19 cellular contexts compared by ENCODE assay signal in genomic region chr19:50509366-50509765, GRCh38. TPM values are rescaled to one million over a fixed set of nuclear protein-coding genes. Genes with fewer than 3 reads are reported as not detected.
A peak's percentile ranks its signal among the peaks of the same experiment; 100 is the strongest.
DNase-seq lines count a peak whose midpoint lies in the region; ATAC-seq and TF ChIP-seq lines count a peak whose summit lies in the region.
"Had no signal": no experiment of that assay in that cellular context is flagged by ENCODE, and none has a peak within 500 bp of the region (broad histone marks: within the 10 kb centered on the region; RNA-seq: fewer than 3 reads in every experiment).

No MANE protein-coding gene starts in this region.

- POLR2A ChIA-PET in GM10248 (lab: Yijun Ruan, JAX), result no interaction called here

- H3K27me3 ChIP-seq in SJCRH30 (no peaks in the 10 kb centered on the region), trophoblast cell (ENCODE audit: insufficient read depth, low read length) (no peaks in the 10 kb centered on the region)
- H3K27me3 ChIP-seq: ascending aorta, suprapubic skin had no signal

- peaks cover 5% of the 10 kb centered on the region for H3K79me2 ChIP-seq in trophoblast cell (ENCODE audit: control insufficient read depth, insufficient read depth, low read length, poor library complexity)

- no peak overlapping the region for H3K4ac ChIP-seq in trophoblast cell (ENCODE audit: low read depth, low read length)

- H3K27ac Mint-ChIP-seq in glutamatergic neuron (ENCODE audit: unreplicated experiment), result peak overlapping the region; percentile 43

- H3K79me1 ChIP-seq in trophoblast cell (ENCODE audit: low read length), result peaks cover 9% of the 10 kb centered on the region

- DNase-seq in activated T-cell treated with anti-CD3 and anti-CD28 coated beads, Interleukin-2, amount 50 U/mL, for 4 hours, result no peak
- no peak for DNase-seq in activated T-cell treated with anti-CD3 and anti-CD28 coated beads, Interleukin-2, amount 50 U/mL, for 1 hour
- DNase-seq in SJCRH30 (no peak), glutamatergic neuron (no peak), trophoblast cell (no peak), GM10248 (ENCODE audit: extremely low spot score) (no peak)
- DNase-seq: cortex of kidney; Kasumi-1; NCI-H1694; stimulated activated CD4-positive, alpha-beta T cell treated with anti-CD3 and anti-CD28 coated beads, Interleukin-15, amount 100 ng/mL, for 24 hours had no signal

- H2BK12ac ChIP-seq in trophoblast cell (ENCODE audit: low read length), result no peak overlapping the region

- no peaks in the 10 kb centered on the region for H3K9me3 ChIP-seq in SJCRH30 (replicated peaks)
- peaks cover 3% of the 10 kb centered on the region for H3K9me3 ChIP-seq in trophoblast cell (ENCODE audit: insufficient read depth, low read depth, low read length)
- H3K9me3 ChIP-seq: ascending aorta, SK-N-SH, suprapubic skin had no signal

- WGBS in trophoblast cell (ENCODE audit: extremely low coverage, insufficient coverage, insufficient read length), result no CpG with 5 or more reads among the region's 11 CpGs

- H2BK5ac ChIP-seq in trophoblast cell (ENCODE audit: low read depth, low read length, poor library complexity), result no peak overlapping the region

- no peak overlapping the region for H2AFZ ChIP-seq in trophoblast cell (ENCODE audit: insufficient read depth, low read length, poor library complexity)

- H3K4me3 ChIP-seq in SJCRH30, result no peak overlapping the region
- no peak overlapping the region for H3K4me3 ChIP-seq in trophoblast cell (ENCODE audit: low read depth, low read length)

- H3K9ac ChIP-seq in trophoblast cell (ENCODE audit: low read length), result no peak overlapping the region

- H3K4me2 ChIP-seq in trophoblast cell (ENCODE audit: low read length), result no peak overlapping the region

- H3K27me3 Mint-ChIP-seq in activated T-cell treated with anti-CD3 and anti-CD28 coated beads, Interleukin-2, amount 50 U/mL, for 4 hours (ENCODE audit: low read depth), result peaks cover 3% of the 10 kb centered on the region
- H3K27me3 Mint-ChIP-seq in glutamatergic neuron (ENCODE audit: unreplicated experiment), result peaks cover 24% of the 10 kb centered on the region

- H4K91ac ChIP-seq in trophoblast cell (ENCODE audit: low read depth, low read length), result no peak overlapping the region

- ATAC-seq in activated T-cell treated with anti-CD3 and anti-CD28 coated beads, Interleukin-2, amount 50 U/mL, for 4 hours, result no peak
- ATAC-seq in HG03135 (IDR thresholded peaks at IDR 0.05; ENCODE audit: unreplicated experiment) (no peak), GM18909 (IDR thresholded peaks at IDR 0.05; ENCODE audit: poor library complexity, unreplicated experiment) (no peak)
- ATAC-seq: esophagus mucosa had no signal

- no peak for TF ChIP-seq CTCF in glutamatergic neuron (IDR thresholded peaks at IDR 0.05; ENCODE audit: partially characterized antibody, unreplicated experiment)
- no peak for TF ChIP-seq CTCF in GM10248 (IDR thresholded peaks at IDR 0.05; ENCODE audit: control extremely low read depth, extremely low read depth, low read depth, missing control alignments)

- H3K4me1 ChIP-seq in SJCRH30 (peaks cover 22% of the 10 kb centered on the region), trophoblast cell (ENCODE audit: control insufficient read depth in 1 of 2, insufficient read depth in 2 of 2, low read length in 2 of 2) (peaks cover 9 to 11% of the 10 kb centered on the region in 2 experiments)

- CTCF ChIA-PET in GM10248 (lab: Yijun Ruan, JAX), result interaction anchor here (1.2 kb wide), 1 partner anchor 152 kb away, joined by 5 read pairs; no protein-coding TSS in a partner anchor

- H3K4me1 Mint-ChIP-seq in activated T-cell treated with anti-CD3 and anti-CD28 coated beads, Interleukin-2, amount 50 U/mL, for 4 hours (ENCODE audit: low read depth), result peaks cover 8% of the 10 kb centered on the region
- H3K4me1 Mint-ChIP-seq in glutamatergic neuron (ENCODE audit: low read depth, unreplicated experiment), result peaks cover 15% of the 10 kb centered on the region

- H3K36me3 Mint-ChIP-seq in activated T-cell treated with anti-CD3 and anti-CD28 coated beads, Interleukin-2, amount 50 U/mL, for 4 hours (ENCODE audit: insufficient read depth), result peaks cover 3% of the 10 kb centered on the region
- no peaks in the 10 kb centered on the region for H3K36me3 Mint-ChIP-seq in glutamatergic neuron (ENCODE audit: unreplicated experiment)

- H3K18ac ChIP-seq in trophoblast cell (ENCODE audit: low read length), result no peak overlapping the region

- H2AK5ac ChIP-seq in trophoblast cell (ENCODE audit: low read length), result no peak overlapping the region

- peak overlapping the region; percentile 13 for H4K8ac ChIP-seq in trophoblast cell (ENCODE audit: low read depth, low read length)

- H3K36me3 ChIP-seq in SJCRH30 (no peaks in the 10 kb centered on the region), trophoblast cell (ENCODE audit: control insufficient read depth in 1 of 2, insufficient read depth in 2 of 2, low read length in 2 of 2) (peaks cover 5 to 6% of the 10 kb centered on the region in 2 experiments)

- no peak overlapping the region for H4K12ac ChIP-seq in trophoblast cell (ENCODE audit: low read depth, low read length)

- H3K14ac ChIP-seq in trophoblast cell (ENCODE audit: low read length), result no peak overlapping the region

- H3K23ac ChIP-seq in trophoblast cell (ENCODE audit: low read length), result no peak overlapping the region

- H3K27ac ChIP-seq in SJCRH30 (peak overlapping the region; percentile 72; the same call in 1 of the 2 replicates), trophoblast cell (ENCODE audit: low read depth, low read length) (no peak overlapping the region)
- H3K27ac ChIP-seq: ascending aorta, suprapubic skin had no signal

- H3K4me3 Mint-ChIP-seq in activated T-cell treated with anti-CD3 and anti-CD28 coated beads, Interleukin-2, amount 50 U/mL, for 4 hours, result peak overlapping the region; percentile 95
- H3K4me3 Mint-ChIP-seq in glutamatergic neuron (ENCODE audit: unreplicated experiment), result peak overlapping the region; percentile 59

- no peaks in the 10 kb centered on the region for H3K9me3 Mint-ChIP-seq in activated T-cell treated with anti-CD3 and anti-CD28 coated beads, Interleukin-2, amount 50 U/mL, for 4 hours
- H3K9me3 Mint-ChIP-seq in glutamatergic neuron (ENCODE audit: unreplicated experiment), result peaks cover 15% of the 10 kb centered on the region

- H2BK120ac ChIP-seq in trophoblast cell (ENCODE audit: insufficient read depth, low read length, poor library complexity), result no peak overlapping the region

RNA-seq across cellular contexts. Expression of gene JOSD2, which starts 1.6 kb away (rescaled TPM):
- 10 to 100 TPM; 51.7 to 59.4 (median 55.6) TPM for total RNA-seq in activated T-cell treated with anti-CD3 and anti-CD28 coated beads, Interleukin-2, amount 50 U/mL, for 4 hours
- total RNA-seq in SJCRH30 (2014; rRNA removed; shearing (Covaris generic)), result 17.7 and 23.8 TPM in 2 replicates
- 19.1 TPM for total RNA-seq in glutamatergic neuron (ENCODE audit: unreplicated experiment)
- 19.0 and 19.3 TPM in 2 replicates for polyA plus RNA-seq in trophoblast cell (2013)

RNA-seq across cellular contexts. Expression of gene ASPDH, which starts 4.3 kb away (rescaled TPM):
- not detected for total RNA-seq in activated T-cell treated with anti-CD3 and anti-CD28 coated beads, Interleukin-2, amount 50 U/mL, for 4 hours
- not detected in 2 replicates for total RNA-seq in SJCRH30 (2014; rRNA removed; shearing (Covaris generic))
- total RNA-seq in glutamatergic neuron (ENCODE audit: unreplicated experiment), result not detected
- polyA plus RNA-seq in trophoblast cell (2013), result not detected in 2 replicates
- total RNA-seq: ascending aorta, esophagus mucosa, NCI-H460, OCI-LY7, suprapubic skin had no signal
- polyA plus RNA-seq: keratinocyte had no signal

RNA-seq across cellular contexts. Expression of gene GARIN5A, which starts 32.7 kb away (rescaled TPM):
- under 1 TPM; 0.26 to 0.84 (median 0.66) TPM for total RNA-seq in activated T-cell treated with anti-CD3 and anti-CD28 coated beads, Interleukin-2, amount 50 U/mL, for 4 hours
- 0.89 and 1.2 TPM in 2 replicates for total RNA-seq in SJCRH30 (2014; rRNA removed; shearing (Covaris generic))
- total RNA-seq in glutamatergic neuron (ENCODE audit: unreplicated experiment), result 5.2 TPM
- polyA plus RNA-seq in trophoblast cell (2013), result 4.8 and 5.4 TPM in 2 replicates
- total RNA-seq: ascending aorta had no signal

RNA-seq across cellular contexts. Expression of gene EMC10, which starts 33.1 kb away (rescaled TPM):
- total RNA-seq in activated T-cell treated with anti-CD3 and anti-CD28 coated beads, Interleukin-2, amount 50 U/mL, for 4 hours, result 100 to 1,000 TPM; 111 to 122 (median 117) TPM
- 52.7 and 56.3 TPM in 2 replicates for total RNA-seq in SJCRH30 (2014; rRNA removed; shearing (Covaris generic))
- total RNA-seq in glutamatergic neuron (ENCODE audit: unreplicated experiment), result 98.8 TPM
- polyA plus RNA-seq in trophoblast cell (2013), result 73.1 and 73.6 TPM in 2 replicates

RNA-seq across cellular contexts. Expression of gene LRRC4B, which starts 58.9 kb away (rescaled TPM):
- total RNA-seq in activated T-cell treated with anti-CD3 and anti-CD28 coated beads, Interleukin-2, amount 50 U/mL, for 4 hours, result not detected
- 0.02 and 0.13 TPM in 2 replicates for total RNA-seq in SJCRH30 (2014; rRNA removed; shearing (Covaris generic))
- 28.5 TPM for total RNA-seq in glutamatergic neuron (ENCODE audit: unreplicated experiment)
- polyA plus RNA-seq in trophoblast cell (2013), result 1.3 and 1.5 TPM in 2 replicates
- polyA plus RNA-seq: keratinocyte had no signal
